8 cellular contexts compared by ENCODE assay signal in the genomic region with DNA sequence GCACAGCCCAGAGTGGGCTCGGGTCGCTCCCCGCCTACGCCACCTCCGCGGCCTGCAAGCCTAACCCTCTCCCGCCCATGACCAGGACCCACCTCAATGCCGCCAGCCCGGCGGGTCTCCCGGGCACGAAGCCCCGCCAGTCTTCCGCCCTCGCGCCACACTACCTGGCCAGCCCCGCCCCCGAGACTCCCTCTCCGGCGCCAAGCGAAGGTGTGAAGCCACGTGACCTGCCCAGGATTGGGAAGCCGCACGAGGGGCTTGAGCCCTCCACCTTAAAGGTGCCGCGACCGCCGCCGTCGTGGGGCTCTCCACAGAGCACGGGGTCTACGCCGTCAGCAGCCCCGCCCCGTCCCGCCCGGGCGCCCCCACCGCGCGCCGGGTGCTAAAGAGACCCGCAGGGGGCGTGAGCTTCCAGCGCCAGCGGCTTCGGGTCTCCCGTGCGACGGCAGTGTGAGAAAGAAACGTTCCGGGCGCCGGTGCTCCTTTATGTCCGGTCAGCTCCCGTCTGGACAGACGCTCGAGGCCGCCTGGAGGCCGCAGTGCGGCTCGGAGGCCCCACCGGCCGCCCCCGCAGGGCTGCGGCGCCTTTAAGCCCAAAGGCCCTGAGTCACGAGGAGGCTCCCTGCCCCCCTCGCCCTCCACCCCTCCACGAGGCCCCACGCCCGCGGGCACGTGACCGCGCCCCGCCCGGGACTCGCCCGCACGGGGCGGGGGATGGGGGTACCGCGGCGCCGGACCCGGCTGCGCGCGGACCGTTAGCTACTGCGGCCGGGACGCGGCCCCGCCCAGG. TPM values are rescaled to one million over a fixed set of nuclear protein-coding genes. Genes with fewer than 3 reads are reported as not detected.
DNase-seq lines count a peak whose midpoint lies in the region; ATAC-seq and TF ChIP-seq lines count a peak whose summit lies in the region.

A gene (minus strand): TSS at position 319 of the 790 bp plus-strand sequence. CDS start 18,904 bp downstream, outside the sequence.

- H3K36me3 Mint-ChIP-seq in neural crest cell (ENCODE audit: low read depth), result no peaks in the 10 kb centered on the region

- H3K27me3 Mint-ChIP-seq in neural crest cell (ENCODE audit: low read depth), result peaks cover 91% of the 10 kb centered on the region

- H3K4me1 Mint-ChIP-seq in neural crest cell, result peaks cover 16% of the 10 kb centered on the region

- H3F3A ChIP-seq in MM.1S (ENCODE audit: insufficient read depth, low read length), result no peaks in the 10 kb centered on the region

- H3K79me2 ChIP-seq in MM.1S (ENCODE audit: low read length), result no peaks in the 10 kb centered on the region

- H3K27ac Mint-ChIP-seq in neural crest cell (ENCODE audit: unreplicated experiment), result no peak within 1 kb of the TSS

- H3K27me3 ChIP-seq in MM.1S (replicated peaks; ENCODE audit: insufficient read depth, low read length) (peaks cover 4% of the 10 kb centered on the region; the same call in 1 of the 2 replicates), tibial artery (peaks cover 0 to 36% of the 10 kb centered on the region in 2 donors)

- H3K36me3 ChIP-seq in MM.1S (replicated peaks; ENCODE audit: insufficient read depth, low read length) (no peaks in the 10 kb centered on the region), tibial artery (no peaks in the 10 kb centered on the region)

- TF ChIP-seq CTCF in GM10266 (IDR thresholded peaks at IDR 0.05; ENCODE audit: control insufficient read depth, insufficient read depth, low read depth, missing control alignments), result no peak
- no peak for TF ChIP-seq CTCF in MM.1S (IDR thresholded peaks at IDR 0.05; ENCODE audit: low read length)
- TF ChIP-seq CTCF in fibroblast of villous mesenchyme (IDR thresholded peaks at IDR 0.05; ENCODE audit: insufficient read depth, low read depth, low read length), result peak; percentile 14
- peak; percentile 27 for TF ChIP-seq CTCF in neural crest cell (conservative IDR thresholded peaks at IDR 0.05)
- TF ChIP-seq CTCF in tibial artery (IDR thresholded peaks at IDR 0.05), result peak in 1 of 2 experiments; percentile 12

- no peak for ATAC-seq in GM18858 (IDR thresholded peaks at IDR 0.05; ENCODE audit: unreplicated experiment)

- intact Hi-C loops in tibial artery (cut with DNase I; ENCODE audit: low total_unique reads), result loop anchor here (10.0 kb wide), 1 partner anchor 102 kb away; a partner anchor contains a TSS

- H3K9me3 ChIP-seq in MM.1S (replicated peaks; ENCODE audit: insufficient read depth, low read length), result no peaks in the 10 kb centered on the region
- no peaks in the 10 kb centered on the region for H3K9me3 ChIP-seq in tibial artery

- H4K20me1 ChIP-seq in MM.1S (ENCODE audit: insufficient read depth, low read length), result no peaks in the 10 kb centered on the region

- DNase-seq in GM10266 (ENCODE audit: extremely low spot score), result peak; percentile 72
- no peak for DNase-seq in MM.1S
- peak; percentile 48 to 63 for DNase-seq in activated T-cell treated with anti-CD3 and anti-CD28 coated beads, Interleukin-2, amount 50 U/mL, for 48 hours
- DNase-seq in fibroblast of villous mesenchyme (ENCODE audit: low read depth), result peak; percentile 16
- DNase-seq in neural crest cell (ENCODE audit: low read depth, low spot score), result peak; percentile 12
- DNase-seq in tibial artery, result peak; percentile 38 to 81
- DNase-seq in SIG-M5 treated with dmso at 0.1 percent for 504 hours (lab: John Stamatoyannopoulos, UW; ENCODE audit: unreplicated experiment), result no peak

- H3K4me1 ChIP-seq in MM.1S (ENCODE audit: low read length), result no peaks in the 10 kb centered on the region
- H3K4me1 ChIP-seq in tibial artery, result peaks cover 0 to 25% (median 22%) of the 10 kb centered on the region in 4 donors

- peak within 1 kb of the TSS; percentile 52 for H3K4me3 Mint-ChIP-seq in neural crest cell

- H3K27ac ChIP-seq in MM.1S (ENCODE audit: low read length) (no peak within 1 kb of the TSS), tibial artery (peak within 1 kb of the TSS; percentile 54 to 61)

- H3K9me2 ChIP-seq in MM.1S (replicated peaks; ENCODE audit: insufficient read depth, low read length), result no peaks in the 10 kb centered on the region

- peak within 1 kb of the TSS; percentile 20; the same call in 1 of the 2 replicates for H3K4me3 ChIP-seq in MM.1S (ENCODE audit: low read length)
- peak within 1 kb of the TSS; percentile 47 for H3K4me3 ChIP-seq in fibroblast of villous mesenchyme (ENCODE audit: low read depth, low read length)
- peak within 1 kb of the TSS; percentile 56 to 79 for H3K4me3 ChIP-seq in tibial artery

- peak within 1 kb of the TSS; percentile 57; the same call in 1 of the 2 replicates for H3K4me2 ChIP-seq in MM.1S (ENCODE audit: low read depth, low read length)

- no peak within 1 kb of the TSS for H2AFZ ChIP-seq in MM.1S (ENCODE audit: low read length)

- H3K9me3 Mint-ChIP-seq in neural crest cell, result no peaks in the 10 kb centered on the region

- H3K9ac ChIP-seq in MM.1S (ENCODE audit: low read length), result no peak within 1 kb of the TSS

RNA-seq across cellular contexts. Expression of the gene that starts here (rescaled TPM):
- 3.9 and 7.1 TPM in 2 replicates for total RNA-seq in fibroblast of villous mesenchyme
- 0.72 and 0.84 TPM in 2 replicates for total RNA-seq in neural crest cell

Comparison
In these comparisons a context has a peak if more than half of its experiments do, and no peak if none do; other contexts are left out.
1. Peak in DNase-seq in neural crest cell; RNA of the gene not detected or under 1 TPM.
2. DNase-seq: peak in GM10266 (single experiment), activated T-cell treated with anti-CD3 and anti-CD28 coated beads, Interleukin-2, amount 50 U/mL, for 48 hours (2 of 2), fibroblast of villous mesenchyme (single experiment) and tibial artery (2 of 2); none in MM.1S (single experiment) and SIG-M5 treated with dmso at 0.1 percent for 504 hours (single experiment).
3. CTCF ChIP-seq: peak in fibroblast of villous mesenchyme (single experiment) and neural crest cell (single experiment); none in GM10266 (single experiment) and MM.1S (single experiment).
4. Peak in every context shown above with its lines, with median percentiles within 50 percentile points of each other: H3K4me3 ChIP-seq.